9 cellular contexts compared by ENCODE assay signal in genomic region chr5:157502143-157502647, GRCh38. TPM values are rescaled to one million over a fixed set of nuclear protein-coding genes. Genes with fewer than 3 reads are reported as not detected.
A peak's percentile ranks its signal among the peaks of the same experiment; 100 is the strongest.
DNase-seq lines count a peak whose midpoint lies in the region; ATAC-seq and TF ChIP-seq lines count a peak whose summit lies in the region.
"Had no signal": no experiment of that assay in that cellular context is flagged by ENCODE, and none has a peak within 500 bp of the region (broad histone marks: within the 10 kb centered on the region; RNA-seq: fewer than 3 reads in every experiment).

No MANE protein-coding gene starts in this region.

- DNase-seq in NOMO-1 (lab: John Stamatoyannopoulos, UW; ENCODE audit: unreplicated experiment in 2 of 2) (peak; percentile 71 to 90), epidermal melanocyte (ENCODE audit: insufficient read length, low spot score) (no peak), GM23248 (no peak), NCI-H345 (lab: John Stamatoyannopoulos, UW) (no peak)

- no peak overlapping the region for H2AFZ ChIP-seq in GM23248

- H3K9me3 ChIP-seq in neutrophil, result no peaks in the 10 kb centered on the region
- no peaks in the 10 kb centered on the region for H3K9me3 ChIP-seq in GM23248 (ENCODE audit: low read depth)
- H3K9me3 ChIP-seq: body of pancreas had no signal

- no peak overlapping the region for H3K4me3 ChIP-seq in neutrophil (ENCODE audit: low read depth in 1 of 2, low read length in 1 of 2)
- no peak overlapping the region for H3K4me3 ChIP-seq in GM23248
- H3K4me3 ChIP-seq: body of pancreas had no signal

- H3K9me2 ChIP-seq in GM23248 (ENCODE audit: insufficient read depth), result no peaks in the 10 kb centered on the region

- H3K79me2 ChIP-seq in GM23248 (ENCODE audit: insufficient read depth), result no peaks in the 10 kb centered on the region

- ATAC-seq in GM19023 (IDR thresholded peaks at IDR 0.05; ENCODE audit: unreplicated experiment) (peak; percentile 68), HG02759 (IDR thresholded peaks at IDR 0.05; ENCODE audit: unreplicated experiment) (peak; percentile 75)
- ATAC-seq: body of pancreas had no signal

- WGBS in GM23248 (ENCODE audit: low coverage in 1 of 2, low lambda C conversion rate in 2 of 2, missing lambda C conversion rate in 2 of 2), 2 experiments, result 80 to 84% methylated on average over 8 of the region's 8 CpGs

- no peak overlapping the region for H3K4me2 ChIP-seq in GM23248 (ENCODE audit: unreplicated experiment)

- peaks cover 18 to 21% of the 10 kb centered on the region in 2 experiments for H3K4me1 ChIP-seq in neutrophil (ENCODE audit: control insufficient read depth in 1 of 2, insufficient read depth in 1 of 2, low read depth in 1 of 2, low read length in 1 of 2)
- H3K4me1 ChIP-seq in GM23248 (ENCODE audit: insufficient read depth), result no peaks in the 10 kb centered on the region
- H3K4me1 ChIP-seq: body of pancreas had no signal

- no peak overlapping the region for H3K9ac ChIP-seq in GM23248

- no peak for TF ChIP-seq CTCF in neutrophil (IDR thresholded peaks at IDR 0.05)

- in situ Hi-C loops in GM23248 (cut with MboI), result no loop called here

- H3K27ac ChIP-seq in neutrophil (peak overlapping the region; percentile 74), GM23248 (no peak overlapping the region)
- H3K27ac ChIP-seq: body of pancreas had no signal

- H3K36me3 ChIP-seq in neutrophil (peaks cover 97% of the 10 kb centered on the region), GM23248 (ENCODE audit: low read depth) (no peaks in the 10 kb centered on the region; the same call in 1 of the 2 replicates)

- no peaks in the 10 kb centered on the region for H4K20me1 ChIP-seq in GM23248 (ENCODE audit: insufficient read depth)

- H3K27me3 ChIP-seq in neutrophil (no peaks in the 10 kb centered on the region), GM23248 (replicated peaks; ENCODE audit: insufficient read depth) (no peaks in the 10 kb centered on the region)
- H3K27me3 ChIP-seq: body of pancreas had no signal

- H3F3A ChIP-seq in GM23248 (ENCODE audit: insufficient read depth), result no peaks in the 10 kb centered on the region

RNA-seq across cellular contexts. Expression of gene NIPAL4, which starts 42.2 kb away (rescaled TPM):
- not detected in 2 replicates for total RNA-seq in GM23248 (2014; rRNA removed; shearing (Covaris generic))
- not detected in 2 replicates for polyA plus RNA-seq in GM23248 (2016; fragmentation: Nextera tagmentation; extraction: Ambion mirVana)
- total RNA-seq: body of pancreas, lung microvascular endothelial cell had no signal

Comparison
In these comparisons a context has a peak if more than half of its experiments do, and no peak if none do; other contexts are left out.
1. DNase-seq: peak in NOMO-1 (2 of 2); none in epidermal melanocyte (single experiment), GM23248 (single experiment) and NCI-H345 (single experiment).